8 cellular contexts compared by ENCODE assay signal in genomic region chrX:1534321-1535168, GRCh38. TPM values are rescaled to one million over a fixed set of nuclear protein-coding genes. Genes with fewer than 3 reads are reported as not detected.
DNase-seq lines count a peak whose midpoint lies in the region; ATAC-seq and TF ChIP-seq lines count a peak whose summit lies in the region.

No MANE protein-coding gene starts in this region.

- DNase-seq in GM10248 (ENCODE audit: extremely low spot score) (peak; percentile 45), RPMI8226 (peak; percentile 74), colonic mucosa (no peak), stomach (no peak), A172 (ENCODE audit: low spot score) (no peak), smooth muscle cell (lab: John Stamatoyannopoulos, UW; ENCODE audit: unreplicated experiment) (no peak)

- no peaks in the 10 kb centered on the region for H4K20me1 ChIP-seq in smooth muscle cell (ENCODE audit: low read depth)

- 43 to 58% (median 49%) methylated on average over 22 of the region's 22 CpGs for WGBS in stomach, 5 donors
- 76% methylated on average over 22 of the region's 22 CpGs for WGBS in smooth muscle cell (ENCODE audit: low lambda C conversion rate)

- H3K27me3 ChIP-seq in colonic mucosa: no peaks in the 10 kb centered on the region
- H3K27me3 ChIP-seq in stomach: peaks cover 0 to 20% (median 0%) of the 10 kb centered on the region in 3 donors
- no peaks in the 10 kb centered on the region for H3K27me3 ChIP-seq in smooth muscle cell (ENCODE audit: low read depth)

- H3F3A ChIP-seq in smooth muscle cell (ENCODE audit: low read depth): no peaks in the 10 kb centered on the region

- peak; percentile 27 for ATAC-seq in HG02642 (IDR thresholded peaks at IDR 0.05; ENCODE audit: poor library complexity, unreplicated experiment)
- no peak for ATAC-seq in HG02763 (IDR thresholded peaks at IDR 0.05; ENCODE audit: unreplicated experiment)

- no peaks in the 10 kb centered on the region for H3K79me2 ChIP-seq in smooth muscle cell (ENCODE audit: low read depth)

- H3K4me3 ChIP-seq in colonic mucosa (peak overlapping the region; percentile 12), stomach (peak overlapping the region; percentile 8 to 42 (median 36)), smooth muscle cell (no peak overlapping the region)

- H3K4me1 ChIP-seq in colonic mucosa: no peaks in the 10 kb centered on the region
- no peaks in the 10 kb centered on the region for H3K4me1 ChIP-seq in stomach
- no peaks in the 10 kb centered on the region for H3K4me1 ChIP-seq in smooth muscle cell (ENCODE audit: low read depth)

- H3K4me2 ChIP-seq in smooth muscle cell: no peak overlapping the region

- no peak overlapping the region for H2AFZ ChIP-seq in smooth muscle cell (ENCODE audit: low read depth)

- no peak for TF ChIP-seq EP300 in stomach (IDR thresholded peaks at IDR 0.05)

- CTCF ChIA-PET in GM10248 (lab: Yijun Ruan, JAX): no interaction called here

- H3K27ac ChIP-seq in colonic mucosa: no peak overlapping the region
- peak overlapping the region in 2 of 5 donors; percentile 18 to 70 for H3K27ac ChIP-seq in stomach
- no peak overlapping the region for H3K27ac ChIP-seq in smooth muscle cell (ENCODE audit: low read depth)

- peak overlapping the region; percentile 40 to 50 for H3K9ac ChIP-seq in colonic mucosa (ENCODE audit: low read depth in 2 of 2, low read length in 2 of 2)
- no peak overlapping the region for H3K9ac ChIP-seq in smooth muscle cell (ENCODE audit: low read depth)

- intact Hi-C loops in colonic mucosa (cut with DNase I): no loop called here
- intact Hi-C loops in stomach (cut with DNase I; ENCODE audit: low total_unique reads): no loop called here

- H3K9me3 ChIP-seq in colonic mucosa (no peaks in the 10 kb centered on the region), stomach (no peaks in the 10 kb centered on the region), smooth muscle cell (replicated peaks; ENCODE audit: low read depth) (no peaks in the 10 kb centered on the region)

- no peak for TF ChIP-seq CTCF in GM10248 (IDR thresholded peaks at IDR 0.05; ENCODE audit: control extremely low read depth, extremely low read depth, low read depth, missing control alignments)
- no peak for TF ChIP-seq CTCF in colonic mucosa (IDR thresholded peaks at IDR 0.05)
- no peak for TF ChIP-seq CTCF in stomach (IDR thresholded peaks at IDR 0.05)
- TF ChIP-seq CTCF in smooth muscle cell (IDR thresholded peaks at IDR 0.05; ENCODE audit: borderline replicate concordance, insufficient read depth, poor library complexity, severe bottlenecking): no peak

- TF ChIP-seq POLR2A in stomach (IDR thresholded peaks at IDR 0.05): no peak

- H3K36me3 ChIP-seq in colonic mucosa (no peaks in the 10 kb centered on the region), stomach (no peaks in the 10 kb centered on the region), smooth muscle cell (ENCODE audit: low read depth) (no peaks in the 10 kb centered on the region)

- POLR2A ChIA-PET in GM10248 (lab: Yijun Ruan, JAX): no interaction called here

RNA-seq across cellular contexts. Expression of gene P2RY8, which starts 2.4 kb away (rescaled TPM):
- total RNA-seq in colonic mucosa: 1 to 10 TPM; 1.3 TPM
- total RNA-seq in stomach: 1 to 10 TPM in 3 of 5 donors, not detected in 2; 1.8 to 3.3 (median 1.9) TPM
- polyA plus RNA-seq in stomach: under 1 TPM; 0.31 to 0.76 (median 0.70) TPM
- not detected in 2 replicates for total RNA-seq in A172 (2014; rRNA removed; shearing (Covaris generic))
- total RNA-seq in smooth muscle cell: not detected in 2 replicates
- 0.04 TPM in 1 of 2 replicates, not detected in the other for polyA plus RNA-seq in smooth muscle cell

RNA-seq across cellular contexts. Expression of gene AKAP17A, which starts 56.9 kb away (rescaled TPM):
- total RNA-seq in colonic mucosa (10 to 100 TPM; 42.4 to 44.6 TPM), stomach (100 to 1,000 TPM in 3 of 5 donors, 10 to 100 TPM in 2; 32.3 to 141 (median 109) TPM), smooth muscle cell (21.8 and 31.9 TPM in 2 replicates)
- polyA plus RNA-seq in stomach (10 to 100 TPM; 13.3 to 32.6 (median 15.8) TPM), smooth muscle cell (49.8 and 58.5 TPM in 2 replicates)
- 31.6 and 42.9 TPM in 2 replicates for total RNA-seq in A172 (2014; rRNA removed; shearing (Covaris generic))

Comparison
In these comparisons a context has a peak if more than half of its experiments do, and no peak if none do; other contexts are left out.
1. DNase-seq: peak in GM10248 (single experiment) and RPMI8226 (single experiment); none in colonic mucosa (single experiment), stomach (single experiment), A172 (single experiment) and smooth muscle cell (single experiment).